Comparison of ENCODE assay signal across 23 cellular contexts in the genomic region with DNA sequence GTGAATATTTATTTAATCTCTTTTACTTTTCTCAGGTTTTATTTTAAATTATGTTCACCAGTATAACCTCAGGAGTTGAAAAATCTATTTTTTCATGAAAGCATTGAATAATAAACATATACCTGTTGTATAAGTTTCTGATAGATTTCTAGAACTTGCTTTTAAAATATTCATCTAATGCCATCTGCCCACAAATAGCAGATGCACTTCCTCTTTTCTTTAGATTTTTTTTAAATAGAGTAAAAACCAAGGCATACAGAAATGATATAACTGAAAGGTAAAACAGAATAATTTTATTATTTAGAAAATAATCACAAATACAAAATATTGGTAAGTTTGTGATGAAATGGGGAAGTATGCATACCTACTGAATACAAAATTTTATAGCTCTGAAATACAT.
"Had no signal": no experiment of that assay in that cellular context is flagged by ENCODE, and none has a peak within 500 bp of the region (broad histone marks: within the 10 kb centered on the region; RNA-seq: fewer than 3 reads in every experiment).

No MANE protein-coding gene starts in this region.

- DNase-seq: activated B cell treated with CpG ODN at 0.5 μM for 24 hours; activated CD4-positive, alpha-beta memory T cell treated with anti-CD3 and anti-CD28 coated beads for 36 hours; activated CD4-positive, alpha-beta T cell treated with anti-CD3 and anti-CD28 coated beads for 1 hour; activated CD4-positive, alpha-beta T cell treated with anti-CD3 and anti-CD28 coated beads, Interleukin-2, amount 10 ng/mL, durations not matched to agents 24 days and 14 days; activated CD8-positive, alpha-beta memory T cell treated with anti-CD3 and anti-CD28 coated beads for 24 hours; activated effector memory CD4-positive, alpha-beta T cell treated with anti-CD3 and anti-CD28 coated beads, Interleukin-2, amount 50 U/mL, for 16 hours; activated naive CD4-positive, alpha-beta T cell treated with Interleukin-2 at 50 U/mL for 16 hours; activated naive CD8-positive, alpha-beta T cell treated with anti-CD3 and anti-CD28 coated beads, Interleukin-2, amount 50 U/mL, for 24 hours; activated T-cell treated with anti-CD3 and anti-CD28 coated beads, Interleukin-2, amount 50 U/mL, for 4 hours; amniotic stem cell; KBM-7; NCI-H1105; NCI-H1436; NCI-H1694 treated with DMSO at 0.1 percent for 48 hours; NCI-H2029 treated with DMSO at 0.1 percent for 48 hours; NCI-H345; NCI-H510A; NCI-H69; NK-92 treated with Interleukin-12 subunit alpha and Interleukin-12 subunit beta, amount 100 ng/mL, for 24 hours; Right ventricle myocardium superior had no signal

- H3K4me3 ChIP-seq: ascending aorta, cardiac muscle cell had no signal

- H3K27ac ChIP-seq: ascending aorta, cardiac muscle cell, RWPE1 had no signal

- H3K36me3 ChIP-seq: ascending aorta, cardiac muscle cell had no signal

- H3K9me3 ChIP-seq: ascending aorta had no signal
